ENCODE assay signal across 19 cellular contexts in genomic region chr15:75900577-75900976, GRCh38. TPM values are rescaled to one million over a fixed set of nuclear protein-coding genes. Genes with fewer than 3 reads are reported as not detected.
DNase-seq lines count a peak whose midpoint lies in the region; ATAC-seq and TF ChIP-seq lines count a peak whose summit lies in the region.
"Had no signal": no experiment of that assay in that cellular context is flagged by ENCODE, and none has a peak within 500 bp of the region (broad histone marks: within the 10 kb centered on the region; RNA-seq: fewer than 3 reads in every experiment).

No MANE protein-coding gene starts in this region.

- peaks cover 15 to 59% (median 41%) of the 10 kb centered on the region in 7 donors for H3K4me1 Mint-ChIP-seq in naive thymus-derived CD4-positive, alpha-beta T cell
- H3K4me1 Mint-ChIP-seq in CD8-positive, alpha-beta memory T cell = peaks cover 22 to 38% (median 24%) of the 10 kb centered on the region in 3 donors
- peaks cover 36% of the 10 kb centered on the region for H3K4me1 Mint-ChIP-seq in activated CD8-positive, alpha-beta T cell treated with anti-CD3 and anti-CD28 coated beads, Interleukin-2, amount 10 ng/mL, durations not matched to agents 7 days and 5 days (ENCODE audit: low read depth)
- peaks cover 4% of the 10 kb centered on the region for H3K4me1 Mint-ChIP-seq in MCF 10A (ENCODE audit: insufficient read depth, unreplicated experiment)

- CTCF ChIA-PET in naive thymus-derived CD4-positive, alpha-beta T cell (lab: Charles Lee) = no interaction called here
- CTCF ChIA-PET in CD8-positive, alpha-beta memory T cell (lab: Charles Lee) = no interaction called here
- CTCF ChIA-PET in activated CD8-positive, alpha-beta T cell treated with anti-CD3 and anti-CD28 coated beads, Interleukin-2, amount 10 ng/mL, durations not matched to agents 7 days and 5 days (lab: Charles Lee) = no interaction called here
- CTCF ChIA-PET in MCF 10A (lab: Yijun Ruan, JAX) = no interaction called here

- 0 out of 2 replicates have a peak, but pooled peaks cover 6% of the 10 kb centered on the region for H4K20me1 ChIP-seq in BLaER1

- BruUV-seq in MCF 10A (replicated peaks; lab: Mats Ljungman, UMichigan) = no TSS peak

- peaks cover 21% of the 10 kb centered on the region for H3K4me1 ChIP-seq in ACC112 (ENCODE audit: control insufficient read depth, insufficient read depth, low read length, unreplicated experiment)
- H3K4me1 ChIP-seq in BLaER1 = peaks cover 45% of the 10 kb centered on the region
- H3K4me1 ChIP-seq in naive thymus-derived CD4-positive, alpha-beta T cell (ENCODE audit: control insufficient read depth in 2 of 2, insufficient read depth in 2 of 2, low read length in 2 of 2) = peaks cover 0 to 12% of the 10 kb centered on the region in 2 donors
- H3K4me1 ChIP-seq in CD8-positive, alpha-beta memory T cell (ENCODE audit: insufficient read depth, low read length) = peaks cover 18% of the 10 kb centered on the region

- no peaks in the 10 kb centered on the region for H3K27me3 ChIP-seq in ACC112 (ENCODE audit: insufficient read depth, low read length)
- no peaks in the 10 kb centered on the region for H3K27me3 ChIP-seq in BLaER1
- no peaks in the 10 kb centered on the region for H3K27me3 ChIP-seq in naive thymus-derived CD4-positive, alpha-beta T cell (ENCODE audit: control insufficient read depth in 2 of 2, insufficient read depth in 2 of 2, low read length in 2 of 2)
- H3K27me3 ChIP-seq in CD8-positive, alpha-beta memory T cell (ENCODE audit: insufficient read depth, low read length, poor library complexity, severe bottlenecking) = no peaks in the 10 kb centered on the region

- H3K36me3 ChIP-seq in ACC112 (ENCODE audit: insufficient read depth, low read length) = 0 out of 2 replicates have a peak, but pooled peaks cover 3% of the 10 kb centered on the region
- H3K36me3 ChIP-seq in BLaER1 = peaks cover 49% of the 10 kb centered on the region
- peaks cover 0 to 17% (median 0%) of the 10 kb centered on the region in 3 experiments for H3K36me3 ChIP-seq in naive thymus-derived CD4-positive, alpha-beta T cell (ENCODE audit: control insufficient read depth in 2 of 3, insufficient read depth in 3 of 3, low read length in 3 of 3)
- H3K36me3 ChIP-seq in CD8-positive, alpha-beta memory T cell (ENCODE audit: insufficient read depth, low read length) = no peaks in the 10 kb centered on the region

- peak overlapping the region in 5 of 9 donors; percentile 50 to 94 (median 84) for H3K27ac Mint-ChIP-seq in naive thymus-derived CD4-positive, alpha-beta T cell
- H3K27ac Mint-ChIP-seq in CD8-positive, alpha-beta memory T cell = peak overlapping the region in 1 of 8 donors; percentile 84
- H3K27ac Mint-ChIP-seq in activated CD8-positive, alpha-beta T cell treated with anti-CD3 and anti-CD28 coated beads, Interleukin-2, amount 10 ng/mL, durations not matched to agents 7 days and 5 days = no peak overlapping the region
- H3K27ac Mint-ChIP-seq in MCF 10A (ENCODE audit: low read depth, unreplicated experiment) = no peak overlapping the region
- H3K27ac Mint-ChIP-seq: B cell had no signal

- no peak for ATAC-seq in naive thymus-derived CD4-positive, alpha-beta T cell
- no peak for ATAC-seq in activated CD8-positive, alpha-beta T cell treated with anti-CD3 and anti-CD28 coated beads, Interleukin-2, amount 10 ng/mL, durations not matched to agents 7 days and 5 days
- ATAC-seq: HCT116, Panc1 had no signal

- no peaks in the 10 kb centered on the region for H3K27me3 Mint-ChIP-seq in naive thymus-derived CD4-positive, alpha-beta T cell
- H3K27me3 Mint-ChIP-seq in CD8-positive, alpha-beta memory T cell = no peaks in the 10 kb centered on the region
- H3K27me3 Mint-ChIP-seq in activated CD8-positive, alpha-beta T cell treated with anti-CD3 and anti-CD28 coated beads, Interleukin-2, amount 10 ng/mL, durations not matched to agents 7 days and 5 days (ENCODE audit: low read depth) = no peaks in the 10 kb centered on the region
- no peaks in the 10 kb centered on the region for H3K27me3 Mint-ChIP-seq in MCF 10A (ENCODE audit: insufficient read depth, unreplicated experiment)
- H3K27me3 Mint-ChIP-seq: B cell had no signal

- H2AFZ ChIP-seq in ACC112 (ENCODE audit: low read length, unreplicated experiment) = no peak overlapping the region

- H3K4me3 Mint-ChIP-seq in naive thymus-derived CD4-positive, alpha-beta T cell = peak overlapping the region in 6 of 10 donors; percentile 55 to 77 (median 62)
- no peak overlapping the region for H3K4me3 Mint-ChIP-seq in CD8-positive, alpha-beta memory T cell
- no peak overlapping the region for H3K4me3 Mint-ChIP-seq in activated CD8-positive, alpha-beta T cell treated with anti-CD3 and anti-CD28 coated beads, Interleukin-2, amount 10 ng/mL, durations not matched to agents 7 days and 5 days
- H3K4me3 Mint-ChIP-seq in MCF 10A (ENCODE audit: unreplicated experiment) = no peak overlapping the region
- H3K4me3 Mint-ChIP-seq: B cell had no signal

- intact Hi-C loops in naive thymus-derived CD4-positive, alpha-beta T cell (cut with micrococcal nuclease) = loop anchor here (5.0 to 10.0 kb wide), 5 partner anchors 163 to 1034 kb away; partner anchors contain the start of genes C15orf39 (in 1 of the 2), IMP3 (in 1 of the 2), RCN2 (in 1 of the 2) and SIN3A (in 1 of the 2)
- intact Hi-C loops in MCF 10A (cut with micrococcal nuclease) = no loop called here

- no peaks in the 10 kb centered on the region for H3K9me3 Mint-ChIP-seq in naive thymus-derived CD4-positive, alpha-beta T cell
- no peaks in the 10 kb centered on the region for H3K9me3 Mint-ChIP-seq in CD8-positive, alpha-beta memory T cell
- H3K9me3 Mint-ChIP-seq in activated CD8-positive, alpha-beta T cell treated with anti-CD3 and anti-CD28 coated beads, Interleukin-2, amount 10 ng/mL, durations not matched to agents 7 days and 5 days (ENCODE audit: insufficient read depth) = no peaks in the 10 kb centered on the region
- H3K9me3 Mint-ChIP-seq in MCF 10A (ENCODE audit: unreplicated experiment) = no peaks in the 10 kb centered on the region

- peaks cover 3 to 17% (median 6%) of the 10 kb centered on the region in 5 donors for H3K36me3 Mint-ChIP-seq in naive thymus-derived CD4-positive, alpha-beta T cell
- peaks cover 0 to 46% (median 2%) of the 10 kb centered on the region in 3 donors for H3K36me3 Mint-ChIP-seq in CD8-positive, alpha-beta memory T cell
- peaks cover 22% of the 10 kb centered on the region for H3K36me3 Mint-ChIP-seq in activated CD8-positive, alpha-beta T cell treated with anti-CD3 and anti-CD28 coated beads, Interleukin-2, amount 10 ng/mL, durations not matched to agents 7 days and 5 days (ENCODE audit: low read depth)
- peaks cover 35% of the 10 kb centered on the region for H3K36me3 Mint-ChIP-seq in MCF 10A (ENCODE audit: insufficient read depth, unreplicated experiment)

- no peak overlapping the region for H3K27ac ChIP-seq in ACC112 (ENCODE audit: low read depth, low read length)
- no peak overlapping the region for H3K27ac ChIP-seq in BLaER1
- H3K27ac ChIP-seq in naive thymus-derived CD4-positive, alpha-beta T cell (ENCODE audit: low read depth, low read length) = peak overlapping the region; percentile 11
- H3K27ac ChIP-seq in CD8-positive, alpha-beta memory T cell (ENCODE audit: low read depth, low read length) = no peak overlapping the region
- H3K27ac ChIP-seq: RWPE1 had no signal

- no peak for TF ChIP-seq CTCF in MCF 10A (IDR thresholded peaks at IDR 0.05; ENCODE audit: unreplicated experiment)

- POLR2A ChIA-PET in naive thymus-derived CD4-positive, alpha-beta T cell (lab: Charles Lee) = interaction anchor here (0.7 to 1.7 kb wide), 2 partner anchors 58 to 1908 kb away, joined by 3 to 5 read pairs; partner anchors contain the start of genes STOML1 and UBE2Q2
- POLR2A ChIA-PET in CD8-positive, alpha-beta memory T cell (lab: Charles Lee) = no interaction called here
- POLR2A ChIA-PET in activated CD8-positive, alpha-beta T cell treated with anti-CD3 and anti-CD28 coated beads, Interleukin-2, amount 10 ng/mL, durations not matched to agents 7 days and 5 days (lab: Charles Lee) = no interaction called here
- POLR2A ChIA-PET in MCF 10A (lab: Yijun Ruan, JAX) = interaction anchor here (1.8 kb wide), 1 partner anchor 22 kb away, joined by 5 read pairs; no protein-coding TSS in a partner anchor

- no peak overlapping the region for H3K9ac ChIP-seq in BLaER1

- H3K9me3 ChIP-seq in BLaER1 = no peaks in the 10 kb centered on the region
- H3K9me3 ChIP-seq in naive thymus-derived CD4-positive, alpha-beta T cell (ENCODE audit: control insufficient read depth in 2 of 3, low read length in 3 of 3) = no peaks in the 10 kb centered on the region
- H3K9me3 ChIP-seq in CD8-positive, alpha-beta memory T cell (ENCODE audit: low read length) = no peaks in the 10 kb centered on the region

- peak overlapping the region; percentile 17; the same call in 1 of the 2 replicates for H3K4me3 ChIP-seq in ACC112 (ENCODE audit: low read depth, low read length)
- no peak overlapping the region for H3K4me3 ChIP-seq in BLaER1
- H3K4me3 ChIP-seq in naive thymus-derived CD4-positive, alpha-beta T cell (ENCODE audit: low read length) = no peak overlapping the region
- H3K4me3 ChIP-seq in CD8-positive, alpha-beta memory T cell (ENCODE audit: low read length) = no peak overlapping the region

- H3K4me2 ChIP-seq in BLaER1 = peak overlapping the region; percentile 43

- peak; percentile 16 for DNase-seq in OCI-M1 (lab: John Stamatoyannopoulos, UW)
- no peak for DNase-seq in naive thymus-derived CD4-positive, alpha-beta T cell
- DNase-seq in CD8-positive, alpha-beta memory T cell = no peak
- no peak for DNase-seq in activated CD8-positive, alpha-beta T cell treated with anti-CD3 and anti-CD28 coated beads, Interleukin-2, amount 10 ng/mL, durations not matched to agents 7 days and 5 days
- no peak for DNase-seq in MCF 10A (ENCODE audit: unreplicated experiment)
- DNase-seq: MM.1S, NCI-H1048, NCI-H1417, NCI-H1694, NCI-H2081, NCI-H2227 treated with DMSO at 0.1 percent for 48 hours, NCI-H69, SHP77 had no signal

- peaks cover 13% of the 10 kb centered on the region for H3K79me2 ChIP-seq in ACC112 (ENCODE audit: control insufficient read depth, insufficient read depth, low read length, unreplicated experiment)

RNA-seq across cellular contexts. Expression of gene FBXO22, which starts 3.1 kb away (rescaled TPM):
- total RNA-seq in naive thymus-derived CD4-positive, alpha-beta T cell = 10 to 100 TPM in 4 of 5 experiments, 1 to 10 TPM in 1; 9.7 to 34.5 (median 25.5) TPM
- 10 to 100 TPM; 14.7 to 15.3 TPM for polyA plus RNA-seq in naive thymus-derived CD4-positive, alpha-beta T cell
- 10 to 100 TPM; 57.8 to 60.4 TPM for total RNA-seq in CD8-positive, alpha-beta memory T cell
- polyA plus RNA-seq in CD8-positive, alpha-beta memory T cell = 14.2 TPM
- total RNA-seq in activated CD8-positive, alpha-beta T cell treated with anti-CD3 and anti-CD28 coated beads, Interleukin-2, amount 10 ng/mL, durations not matched to agents 7 days and 5 days = 10 to 100 TPM; 41.4 to 43.4 TPM
- total RNA-seq in MCF 10A (2022) = 49.2 and 70.7 TPM in 2 replicates

RNA-seq across cellular contexts. Expression of gene UBE2Q2, which starts 57.3 kb away (rescaled TPM):
- 10 to 100 TPM; 28.2 to 32.1 (median 28.8) TPM for total RNA-seq in naive thymus-derived CD4-positive, alpha-beta T cell
- 10 to 100 TPM; 27.7 to 30.5 TPM for polyA plus RNA-seq in naive thymus-derived CD4-positive, alpha-beta T cell
- total RNA-seq in CD8-positive, alpha-beta memory T cell = 10 to 100 TPM; 17.5 to 19.3 TPM
- polyA plus RNA-seq in CD8-positive, alpha-beta memory T cell = 38.3 TPM
- 10 to 100 TPM; 27.9 to 28.2 TPM for total RNA-seq in activated CD8-positive, alpha-beta T cell treated with anti-CD3 and anti-CD28 coated beads, Interleukin-2, amount 10 ng/mL, durations not matched to agents 7 days and 5 days
- total RNA-seq in MCF 10A (2022) = 28.3 and 36.4 TPM in 2 replicates

Comparison
In these comparisons a context has a peak if more than half of its experiments do, and no peak if none do; other contexts are left out.
1. H3K27ac Mint-ChIP-seq: peak in naive thymus-derived CD4-positive, alpha-beta T cell (5 of 9); none in activated CD8-positive, alpha-beta T cell treated with anti-CD3 and anti-CD28 coated beads, Interleukin-2, amount 10 ng/mL, durations not matched to agents 7 days and 5 days (single experiment) and MCF 10A (single experiment).
2. H3K4me3 Mint-ChIP-seq: peak in naive thymus-derived CD4-positive, alpha-beta T cell (6 of 10); none in CD8-positive, alpha-beta memory T cell (0 of 7), activated CD8-positive, alpha-beta T cell treated with anti-CD3 and anti-CD28 coated beads, Interleukin-2, amount 10 ng/mL, durations not matched to agents 7 days and 5 days (single experiment) and MCF 10A (single experiment).
3. POLR2A ChIA-PET loops: an anchor here in naive thymus-derived CD4-positive, alpha-beta T cell (0.7 to 1.7 kb wide) and MCF 10A (1.8 kb wide); none called in CD8-positive, alpha-beta memory T cell and activated CD8-positive, alpha-beta T cell treated with anti-CD3 and anti-CD28 coated beads, Interleukin-2, amount 10 ng/mL, durations not matched to agents 7 days and 5 days.